ENCODE assay signal across 10 cellular contexts in the genomic region with DNA sequence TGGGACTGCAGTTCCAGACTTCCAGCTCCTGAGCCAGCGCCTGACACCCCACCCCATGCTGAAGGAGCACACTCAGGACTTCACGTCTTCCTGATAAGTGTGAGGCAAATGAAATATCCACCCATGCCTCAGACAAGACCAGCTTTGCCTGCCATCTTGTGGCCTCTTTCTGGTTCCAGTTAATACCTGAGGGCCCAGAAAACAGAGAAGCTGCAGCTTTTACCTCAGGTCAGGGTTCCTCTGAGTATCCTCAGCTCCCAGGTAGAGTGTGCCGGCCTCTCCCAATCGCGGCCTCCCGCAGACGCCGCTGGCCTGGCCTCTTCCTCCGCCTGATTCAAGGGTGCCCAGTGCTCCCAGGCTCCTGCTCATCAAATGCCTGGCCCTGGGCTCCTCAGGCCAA. TPM values are rescaled to one million over a fixed set of nuclear protein-coding genes. Genes with fewer than 3 reads are reported as not detected.
DNase-seq lines count a peak whose midpoint lies in the region; TF ChIP-seq lines count a peak whose summit lies in the region.
"Had no signal": no experiment of that assay in that cellular context is flagged by ENCODE, and none has a peak within 500 bp of the region (broad histone marks: within the 10 kb centered on the region; RNA-seq: fewer than 3 reads in every experiment).

No MANE protein-coding gene starts in this region.

- peaks cover 35% of the 10 kb centered on the region for H3K4me1 Mint-ChIP-seq in CD14-positive monocyte
- peaks cover 13% of the 10 kb centered on the region in 2 donors for H3K4me1 Mint-ChIP-seq in immature natural killer cell

- no peaks in the 10 kb centered on the region for H3K36me3 ChIP-seq in Peyer's patch

- H3K4me3 Mint-ChIP-seq in CD14-positive monocyte (no peak overlapping the region), immature natural killer cell (no peak overlapping the region)
- H3K4me3 Mint-ChIP-seq: nephron progenitor cell had no signal

- TF ChIP-seq POLR2A in Peyer's patch (IDR thresholded peaks at IDR 0.05) = no peak

- no peaks in the 10 kb centered on the region for H3K4me1 ChIP-seq in Peyer's patch

- intact Hi-C loops in CD14-positive monocyte (cut with micrococcal nuclease) = no loop called here

- H3K4me3 ChIP-seq in Peyer's patch = no peak overlapping the region

- H3K9me3 ChIP-seq in Peyer's patch = no peaks in the 10 kb centered on the region

- H3K9me3 Mint-ChIP-seq in CD14-positive monocyte = peaks cover 0 to 3% (median 0%) of the 10 kb centered on the region in 7 donors
- H3K9me3 Mint-ChIP-seq in immature natural killer cell = no peaks in the 10 kb centered on the region
- H3K9me3 Mint-ChIP-seq: nephron progenitor cell had no signal

- DNase-seq in CD14-positive monocyte (ENCODE audit: low spot score) (no peak), Peyer's patch (peak in 2 of 3 donors; percentile 31 to 78), immature natural killer cell (peak; percentile 22 to 26 (median 25)), dedifferentiated amniotic fluid mesenchymal stem cell (ENCODE audit: extremely low spot score) (no peak), NCI-H1694 treated with DMSO at 0.1 percent for 48 hours (lab: John Stamatoyannopoulos, UW) (no peak), COLO668 (lab: John Stamatoyannopoulos, UW; ENCODE audit: unreplicated experiment) (no peak), NCI-H2227 treated with DMSO at 0.1 percent for 48 hours (lab: John Stamatoyannopoulos, UW) (no peak)
- DNase-seq: NCI-H2029, nephron progenitor cell had no signal

- peak; percentile 28 for TF ChIP-seq CTCF in CD14-positive monocyte (IDR thresholded peaks at IDR 0.05)
- TF ChIP-seq CTCF in GM12872 (IDR thresholded peaks at IDR 0.05; ENCODE audit: insufficient read depth, low read depth, low read length) = peak; percentile 26; the same call in 1 of the 3 replicates
- peak; percentile 23 to 71 (median 53) for TF ChIP-seq CTCF in Peyer's patch (IDR thresholded peaks at IDR 0.05)

- peaks cover 0 to 4% of the 10 kb centered on the region in 2 donors for H3K36me3 Mint-ChIP-seq in CD14-positive monocyte
- H3K36me3 Mint-ChIP-seq in immature natural killer cell = peaks cover 0 to under 1% (median 0%) of the 10 kb centered on the region in 3 donors

- H3K27ac Mint-ChIP-seq in CD14-positive monocyte (no peak overlapping the region), immature natural killer cell (peak overlapping the region in 1 of 6 donors; percentile 46)
- H3K27ac Mint-ChIP-seq: nephron progenitor cell had no signal

- H3K27me3 ChIP-seq in Peyer's patch = no peaks in the 10 kb centered on the region

- peaks cover 0 to 1% (median 0%) of the 10 kb centered on the region in 3 donors for H3K27me3 Mint-ChIP-seq in CD14-positive monocyte (ENCODE audit: low read depth in 3 of 3)
- H3K27me3 Mint-ChIP-seq in immature natural killer cell (ENCODE audit: low read depth in 3 of 3) = peaks cover 0 to 11% (median 4%) of the 10 kb centered on the region in 3 donors

- no peak overlapping the region for H3K27ac ChIP-seq in Peyer's patch

RNA-seq across cellular contexts. Expression of gene KLHL6, which starts 5.1 kb away (rescaled TPM):
- polyA plus RNA-seq in CD14-positive monocyte (10 to 100 TPM in 1 of 2 donors, 1 to 10 TPM in 1; 5.7 to 10.6 TPM), immature natural killer cell (1 to 10 TPM; 2.2 to 6.1 (median 3.9) TPM)
- total RNA-seq in Peyer's patch = 10 to 100 TPM in 1 of 4 donors, 1 to 10 TPM in 3; 1.6 to 53.6 (median 4.9) TPM

Comparison
In these comparisons a context has a peak if more than half of its experiments do, and no peak if none do; other contexts are left out.
1. DNase-seq: peak in Peyer's patch (2 of 3) and immature natural killer cell (3 of 3); none in CD14-positive monocyte (single experiment), dedifferentiated amniotic fluid mesenchymal stem cell (single experiment), NCI-H1694 treated with DMSO at 0.1 percent for 48 hours (single experiment), COLO668 (single experiment) and NCI-H2227 treated with DMSO at 0.1 percent for 48 hours (single experiment).
2. Peak in every context shown above with its lines, with median percentiles within 50 percentile points of each other: CTCF ChIP-seq.